31 cellular contexts compared by ENCODE assay signal in the genomic region with DNA sequence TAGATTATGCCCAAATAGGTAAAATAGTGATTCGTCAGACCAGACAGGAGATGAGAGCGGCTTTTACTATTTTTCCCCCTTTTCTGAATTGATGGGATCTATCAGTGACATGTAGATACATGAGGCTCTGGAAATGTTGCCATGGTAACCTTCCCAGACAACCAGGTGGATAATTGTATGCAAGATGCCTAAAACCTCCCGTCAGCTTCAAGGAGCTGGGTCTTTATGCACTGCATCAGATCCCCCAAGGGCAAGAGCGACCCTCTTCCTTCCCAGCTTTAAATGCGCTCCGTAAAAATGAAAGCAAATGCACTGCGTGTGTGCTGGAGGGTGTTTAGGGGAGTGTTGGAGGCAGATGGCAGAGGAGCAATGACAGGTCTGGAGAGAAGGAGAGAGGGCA.
DNase-seq lines count a peak whose midpoint lies in the region; ATAC-seq and TF ChIP-seq lines count a peak whose summit lies in the region.
"Had no signal": no experiment of that assay in that cellular context is flagged by ENCODE, and none has a peak within 500 bp of the region (broad histone marks: within the 10 kb centered on the region; RNA-seq: fewer than 3 reads in every experiment).

No MANE protein-coding gene starts in this region.

- peaks cover 6% of the 10 kb centered on the region for H3F3A ChIP-seq in GM23248 (ENCODE audit: insufficient read depth)

- in situ Hi-C loops in GM23248 (cut with MboI), result no loop called here

- H3K36me3 ChIP-seq in GM23248 (ENCODE audit: low read depth), result no peaks in the 10 kb centered on the region
- no peaks in the 10 kb centered on the region for H3K36me3 ChIP-seq in lower lobe of right lung
- H3K36me3 ChIP-seq: MG63 had no signal

- H3K79me2 ChIP-seq in GM23248 (ENCODE audit: insufficient read depth), result no peaks in the 10 kb centered on the region

- H3K4me2 ChIP-seq in GM23248 (ENCODE audit: unreplicated experiment), result peak overlapping the region; percentile 34

- peak overlapping the region; percentile 41 for H3K4me3 ChIP-seq in GM23248
- peak overlapping the region; percentile 30 for H3K4me3 ChIP-seq in lower lobe of right lung
- H3K4me3 ChIP-seq: MG63 had no signal

- H3K9me3 ChIP-seq in GM23248 (ENCODE audit: low read depth) (no peaks in the 10 kb centered on the region), lower lobe of right lung (no peaks in the 10 kb centered on the region)
- H3K9me3 ChIP-seq: MG63 had no signal

- H3K27me3 Mint-ChIP-seq in brain, result no peaks in the 10 kb centered on the region
- peaks cover 4 to 20% of the 10 kb centered on the region in 2 donors for H3K27me3 Mint-ChIP-seq in natural killer cell treated with Interleukin-12 subunit alpha and Interleukin-12 subunit beta and Interleukin-15 and Interleukin-18, amount 100 ng/mL, for 72 hours
- H3K27me3 Mint-ChIP-seq: activated CD4-positive, alpha-beta memory T cell treated with anti-CD3 and anti-CD28 coated beads for 36 hours; CD4-positive, CD25-positive, alpha-beta regulatory T cell had no signal

- WGBS in GM23248 (ENCODE audit: low coverage in 1 of 2, low lambda C conversion rate in 2 of 2, missing lambda C conversion rate in 2 of 2), 2 experiments, result 56% methylated on average over 7 of the region's 7 CpGs

- peak overlapping the region in 3 of 5 experiments; percentile 3 to 58 (median 51) for H3K4me3 Mint-ChIP-seq in brain
- no peak overlapping the region for H3K4me3 Mint-ChIP-seq in natural killer cell treated with Interleukin-12 subunit alpha and Interleukin-12 subunit beta and Interleukin-15 and Interleukin-18, amount 100 ng/mL, for 72 hours
- H3K4me3 Mint-ChIP-seq: activated CD4-positive, alpha-beta memory T cell treated with anti-CD3 and anti-CD28 coated beads for 36 hours; activated T-helper 17 cell treated with anti-CD3 and anti-CD28 coated beads, Interleukin-2, amount 50 U/mL, for 72 hours; CD4-positive, CD25-positive, alpha-beta regulatory T cell; IgD-negative memory B cell; nephron progenitor cell had no signal

- H3K27me3 ChIP-seq in GM23248 (replicated peaks; ENCODE audit: insufficient read depth) (no peaks in the 10 kb centered on the region), lower lobe of right lung (ENCODE audit: low read depth) (no peaks in the 10 kb centered on the region)
- H3K27me3 ChIP-seq: MG63 had no signal

- H4K20me1 ChIP-seq in GM23248 (ENCODE audit: insufficient read depth), result no peaks in the 10 kb centered on the region

- H3K9ac ChIP-seq in GM23248, result 0 out of 2 replicates have a peak overlapping the region, but pooled peaks have one; percentile 22

- TF ChIP-seq CTCF in brain (conservative IDR thresholded peaks at IDR 0.05) (no peak), lower lobe of right lung (IDR thresholded peaks at IDR 0.05) (no peak)

- H3K36me3 Mint-ChIP-seq in brain, result no peaks in the 10 kb centered on the region
- no peaks in the 10 kb centered on the region for H3K36me3 Mint-ChIP-seq in natural killer cell treated with Interleukin-12 subunit alpha and Interleukin-12 subunit beta and Interleukin-15 and Interleukin-18, amount 100 ng/mL, for 72 hours
- H3K36me3 Mint-ChIP-seq: activated CD4-positive, alpha-beta memory T cell treated with anti-CD3 and anti-CD28 coated beads for 36 hours; activated naive CD4-positive, alpha-beta T cell treated with anti-CD3 and anti-CD28 coated beads, Interleukin-2, amount 50 U/mL, for 72 hours; CD4-positive, CD25-positive, alpha-beta regulatory T cell; IgD-negative memory B cell had no signal

- H3K9me2 ChIP-seq in GM23248 (ENCODE audit: insufficient read depth), result no peaks in the 10 kb centered on the region

- DNase-seq in GM23248 (no peak), NCI-H1417 treated with DMSO at 0.1 percent for 48 hours (lab: John Stamatoyannopoulos, UW) (peak; percentile 18), lower lobe of right lung (no peak), activated gamma-delta T cell treated with Interleukin-2 at 50 U/mL for 16 hours (no peak), AG08396 (ENCODE audit: low spot score) (no peak), NCI-H2196 (lab: John Stamatoyannopoulos, UW; ENCODE audit: unreplicated experiment) (no peak)
- no peak for DNase-seq in natural killer cell treated with Interleukin-12 subunit alpha and Interleukin-12 subunit beta and Interleukin-15 and Interleukin-18, amount 100 ng/mL, for 72 hours (ENCODE audit: low spot score)
- DNase-seq: activated CD4-positive, alpha-beta memory T cell treated with anti-CD3 and anti-CD28 coated beads for 36 hours; activated CD4-positive, CD25-positive, alpha-beta regulatory T cell; activated CD8-positive, alpha-beta memory T cell treated with anti-CD3 and anti-CD28 coated beads, Interleukin-2, amount 50 U/mL, for 48 hours; CD4-positive, CD25-positive, alpha-beta regulatory T cell; cerebellar nuclear complex; DMS 273 treated with DMSO at 0.1 percent for 48 hours; effector CD4-positive, alpha-beta T cell; erythroblast; foreskin melanocyte; MG63; NCI-H1694; NCI-H774; nephron progenitor cell; PC-3; Right ventricle myocardium superior; stimulated activated CD4-positive, alpha-beta T cell treated with anti-CD3 and anti-CD28 coated beads, Interleukin-15, amount 100 ng/mL, for 24 hours; SW 1271; T1000; trophoblast cell had no signal

- intact Hi-C loops in lower lobe of right lung (cut with DNase I), result no loop called here

- H3K4me1 Mint-ChIP-seq in brain, result peaks cover 30% of the 10 kb centered on the region
- no peaks in the 10 kb centered on the region for H3K4me1 Mint-ChIP-seq in natural killer cell treated with Interleukin-12 subunit alpha and Interleukin-12 subunit beta and Interleukin-15 and Interleukin-18, amount 100 ng/mL, for 72 hours (ENCODE audit: low read depth in 2 of 2)
- H3K4me1 Mint-ChIP-seq: activated T-helper 17 cell treated with anti-CD3 and anti-CD28 coated beads, Interleukin-2, amount 50 U/mL, for 72 hours; CD4-positive, CD25-positive, alpha-beta regulatory T cell; IgD-negative memory B cell had no signal

- no peak for ATAC-seq in lower lobe of right lung
- ATAC-seq in natural killer cell treated with Interleukin-12 subunit alpha and Interleukin-12 subunit beta and Interleukin-15 and Interleukin-18, amount 100 ng/mL, for 72 hours, result no peak
- ATAC-seq: activated naive CD4-positive, alpha-beta T cell treated with anti-CD3 and anti-CD28 coated beads, Interleukin-2, amount 50 U/mL, for 72 hours; activated T-helper 17 cell treated with anti-CD3 and anti-CD28 coated beads, Interleukin-2, amount 50 U/mL, for 72 hours; left lobe of liver; PC-3 had no signal

- H3K9me3 Mint-ChIP-seq in brain, result no peaks in the 10 kb centered on the region
- H3K9me3 Mint-ChIP-seq in natural killer cell treated with Interleukin-12 subunit alpha and Interleukin-12 subunit beta and Interleukin-15 and Interleukin-18, amount 100 ng/mL, for 72 hours, result no peaks in the 10 kb centered on the region
- H3K9me3 Mint-ChIP-seq: activated CD4-positive, alpha-beta memory T cell treated with anti-CD3 and anti-CD28 coated beads for 36 hours; activated T-helper 17 cell treated with anti-CD3 and anti-CD28 coated beads, Interleukin-2, amount 50 U/mL, for 72 hours; CD4-positive, CD25-positive, alpha-beta regulatory T cell; IgD-negative memory B cell; nephron progenitor cell had no signal

- H2AFZ ChIP-seq in GM23248, result peak overlapping the region; percentile 32; the same call in 1 of the 2 replicates

- peak overlapping the region in 3 of 5 experiments; percentile 25 to 95 (median 88) for H3K27ac Mint-ChIP-seq in brain
- no peak overlapping the region for H3K27ac Mint-ChIP-seq in natural killer cell treated with Interleukin-12 subunit alpha and Interleukin-12 subunit beta and Interleukin-15 and Interleukin-18, amount 100 ng/mL, for 72 hours
- H3K27ac Mint-ChIP-seq: activated CD4-positive, alpha-beta memory T cell treated with anti-CD3 and anti-CD28 coated beads for 36 hours; activated naive CD4-positive, alpha-beta T cell treated with anti-CD3 and anti-CD28 coated beads, Interleukin-2, amount 50 U/mL, for 72 hours; activated T-helper 17 cell treated with anti-CD3 and anti-CD28 coated beads, Interleukin-2, amount 50 U/mL, for 72 hours; CD4-positive, CD25-positive, alpha-beta regulatory T cell; IgD-negative memory B cell; nephron progenitor cell had no signal

- no peak overlapping the region for H3K27ac ChIP-seq in GM23248
- H3K27ac ChIP-seq in lower lobe of right lung, result no peak overlapping the region

- H3K4me1 ChIP-seq in GM23248 (ENCODE audit: insufficient read depth) (peaks cover 12% of the 10 kb centered on the region), lower lobe of right lung (no peaks in the 10 kb centered on the region)

Comparison
In these comparisons a context has a peak if more than half of its experiments do, and no peak if none do; other contexts are left out.
1. H3K27ac Mint-ChIP-seq: peak in brain (3 of 5); none in natural killer cell treated with Interleukin-12 subunit alpha and Interleukin-12 subunit beta and Interleukin-15 and Interleukin-18, amount 100 ng/mL, for 72 hours (0 of 2).